In the genomic region with DNA sequence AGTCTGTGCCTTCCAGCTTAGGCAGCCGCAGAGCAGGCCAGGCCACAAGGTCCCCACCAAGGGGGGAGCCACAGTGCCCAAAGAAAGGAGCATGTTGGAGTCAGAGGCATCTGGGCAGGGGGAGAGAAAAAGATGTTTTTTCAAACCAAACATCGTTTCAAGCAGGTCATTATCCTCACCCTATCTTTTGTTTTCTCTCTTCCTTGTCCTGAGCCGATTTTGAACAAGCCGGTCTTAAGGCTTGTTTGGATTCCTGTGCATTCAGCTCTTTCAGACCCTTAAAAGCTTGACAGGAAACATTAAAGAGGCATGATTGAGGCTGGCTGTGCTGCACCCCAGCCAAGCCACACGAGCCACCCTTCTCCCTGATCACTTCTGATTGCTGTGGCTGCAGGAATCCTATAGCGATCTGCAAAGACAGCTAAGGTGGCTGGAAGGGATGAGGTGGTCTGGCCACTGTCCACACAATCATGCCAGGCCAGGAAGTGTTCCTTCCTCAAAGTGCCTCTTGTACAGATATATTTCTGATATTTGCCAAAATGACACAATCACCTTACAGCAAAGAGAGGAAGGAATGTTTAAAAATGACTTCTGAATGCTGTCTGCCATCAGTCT, we compare ENCODE assay signal across 25 cellular contexts.
"Had no signal": no experiment of that assay in that cellular context is flagged by ENCODE, and none has a peak within 500 bp of the region (broad histone marks: within the 10 kb centered on the region; RNA-seq: fewer than 3 reads in every experiment).

No MANE protein-coding gene starts in this region.

- H3K9me3 Mint-ChIP-seq: activated B cell treated with CpG ODN at 0.5 μM for 24 hours; activated CD8-positive, alpha-beta T cell treated with anti-CD3 and anti-CD28 coated beads for 36 hours; activated T-cell treated with anti-CD3 and anti-CD28 coated beads, Interleukin-2, amount 50 U/mL, for 4 hours; natural killer cell treated with Interleukin-12 subunit alpha and Interleukin-12 subunit beta and Interleukin-15 and Interleukin-18, amount 100 ng/mL, for 72 hours had no signal

- H3K27me3 Mint-ChIP-seq: activated B cell treated with CpG ODN at 0.5 μM for 24 hours; activated CD8-positive, alpha-beta T cell treated with anti-CD3 and anti-CD28 coated beads for 36 hours; natural killer cell treated with Interleukin-12 subunit alpha and Interleukin-12 subunit beta and Interleukin-15 and Interleukin-18, amount 100 ng/mL, for 72 hours had no signal

- H3K4me1 Mint-ChIP-seq: activated B cell treated with CpG ODN at 0.5 μM for 24 hours had no signal

- ATAC-seq: activated CD8-positive, alpha-beta T cell treated with anti-CD3 and anti-CD28 coated beads for 36 hours; activated naive CD4-positive, alpha-beta T cell treated with anti-CD3 and anti-CD28 coated beads, Interleukin-2, amount 50 U/mL, for 72 hours; activated T-cell treated with anti-CD3 and anti-CD28 coated beads, Interleukin-2, amount 50 U/mL, for 4 hours; body of pancreas; mucosa of descending colon; natural killer cell treated with Interleukin-12 subunit alpha and Interleukin-12 subunit beta and Interleukin-15 and Interleukin-18, amount 100 ng/mL, for 72 hours; right lobe of liver had no signal

- H3K4me3 ChIP-seq: body of pancreas, esophagus squamous epithelium, left ventricle myocardium inferior, lung, mucosa of descending colon, right lobe of liver, skin epidermis, stomach, thyroid gland had no signal

- H3K27ac ChIP-seq: body of pancreas, epithelial cell of prostate, esophagus squamous epithelium, left ventricle myocardium inferior, right lobe of liver, skin epidermis, stomach, thyroid gland had no signal

- H3K9me3 ChIP-seq: body of pancreas, esophagus squamous epithelium, left ventricle myocardium inferior, mucosa of descending colon, right lobe of liver, stomach, thyroid gland had no signal

- H3K36me3 Mint-ChIP-seq: activated naive CD4-positive, alpha-beta T cell treated with anti-CD3 and anti-CD28 coated beads, Interleukin-2, amount 50 U/mL, for 72 hours; natural killer cell treated with Interleukin-12 subunit alpha and Interleukin-12 subunit beta and Interleukin-15 and Interleukin-18, amount 100 ng/mL, for 72 hours had no signal

- DNase-seq: activated B cell treated with CpG ODN at 0.5 μM for 24 hours; activated CD4-positive, alpha-beta T cell treated with anti-CD3 and anti-CD28 coated beads, Interleukin-2, amount 50 U/mL, for 1 hour; activated CD8-positive, alpha-beta T cell treated with anti-CD3 and anti-CD28 coated beads for 36 hours; activated naive CD4-positive, alpha-beta T cell; activated T-cell treated with anti-CD3 and anti-CD28 coated beads, Interleukin-2, amount 50 U/mL, for 4 hours; body of pancreas; dermis blood vessel endothelial cell; effector CD4-positive, alpha-beta T cell; esophagus squamous epithelium; foreskin melanocyte; kidney glomerular epithelial cell; left ventricle myocardium inferior; mucosa of descending colon; nucleus accumbens; right lobe of liver; stimulated activated CD4-positive, alpha-beta T cell treated with anti-CD3 and anti-CD28 coated beads, Interleukin-12 subunit alpha, Interleukin-12 subunit beta, amount 100 ng/mL, for 4 hours; stimulated activated CD4-positive, alpha-beta T cell treated with anti-CD3 and anti-CD28 coated beads, Interleukin-4, amount 100 ng/mL, for 1 hour; stomach; T-helper 2 cell; thyroid gland had no signal

- H3K27me3 ChIP-seq: body of pancreas, esophagus squamous epithelium, right lobe of liver, stomach, thyroid gland had no signal

- H3K27ac Mint-ChIP-seq: activated B cell treated with CpG ODN at 0.5 μM for 24 hours; activated CD8-positive, alpha-beta T cell treated with anti-CD3 and anti-CD28 coated beads for 36 hours; activated naive CD4-positive, alpha-beta T cell treated with anti-CD3 and anti-CD28 coated beads, Interleukin-2, amount 50 U/mL, for 72 hours; natural killer cell treated with Interleukin-12 subunit alpha and Interleukin-12 subunit beta and Interleukin-15 and Interleukin-18, amount 100 ng/mL, for 72 hours had no signal

- H3K4me3 Mint-ChIP-seq: activated B cell treated with CpG ODN at 0.5 μM for 24 hours; activated CD8-positive, alpha-beta T cell treated with anti-CD3 and anti-CD28 coated beads for 36 hours; activated T-cell treated with anti-CD3 and anti-CD28 coated beads, Interleukin-2, amount 50 U/mL, for 4 hours; natural killer cell treated with Interleukin-12 subunit alpha and Interleukin-12 subunit beta and Interleukin-15 and Interleukin-18, amount 100 ng/mL, for 72 hours had no signal

- H3K36me3 ChIP-seq: esophagus squamous epithelium, left ventricle myocardium inferior, right lobe of liver, stomach, thyroid gland had no signal

- H3K4me1 ChIP-seq: body of pancreas, esophagus squamous epithelium, left ventricle myocardium inferior, right lobe of liver, stomach, thyroid gland had no signal
